34 cellular contexts compared by ENCODE assay signal in the genomic region with DNA sequence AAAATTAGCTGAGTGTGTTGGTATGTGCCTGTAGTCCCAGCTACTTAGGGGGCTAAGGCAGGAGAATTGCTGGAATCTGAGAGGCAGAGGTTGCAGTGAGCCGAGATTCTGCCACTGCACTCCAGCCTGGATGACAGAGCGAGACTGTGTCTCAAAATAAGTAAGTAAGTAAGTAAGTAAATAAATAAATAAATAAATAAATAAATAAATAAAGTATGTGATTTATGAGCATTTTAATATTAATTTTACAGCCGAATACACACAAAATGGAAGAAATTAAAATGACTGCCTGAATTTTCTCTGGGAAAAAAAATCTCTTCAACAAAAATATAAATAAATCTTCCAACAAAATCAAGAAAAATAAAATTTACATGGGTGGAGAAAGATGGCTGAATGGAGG.
A peak's percentile ranks its signal among the peaks of the same experiment; 100 is the strongest.
DNase-seq lines count a peak whose midpoint lies in the region; ATAC-seq, FAIRE-seq and TF ChIP-seq lines count a peak whose summit lies in the region.
"Had no signal": no experiment of that assay in that cellular context is flagged by ENCODE, and none has a peak within 500 bp of the region (broad histone marks: within the 10 kb centered on the region; RNA-seq: fewer than 3 reads in every experiment).

No MANE protein-coding gene starts in this region.

- H2AFZ ChIP-seq in neural progenitor cell (replicated peaks): peak overlapping the region; percentile 17

- no peak for TF ChIP-seq CTCF in A549 (IDR thresholded peaks at IDR 0.05)
- no peak for TF ChIP-seq CTCF in HEK293 (tag by site-specific recombination; IDR thresholded peaks at IDR 0.05)
- TF ChIP-seq CTCF in neural progenitor cell (IDR thresholded peaks at IDR 0.05): no peak

- H3K9ac ChIP-seq in neural progenitor cell: no peak overlapping the region
- H3K9ac ChIP-seq: BLaER1; BLaER1 treated with 17β-estradiol and CSF1 and Interleukin-3, amounts not matched to agents 10 nM and 100 nM had no signal

- H3K27ac ChIP-seq in A549 (no peak overlapping the region), HEK293 (ENCODE audit: extremely low read depth, low read depth, low read length) (no peak overlapping the region), neural progenitor cell (no peak overlapping the region)
- H3K27ac ChIP-seq: 22Rv1; BLaER1; BLaER1 treated with 17β-estradiol and CSF1 and Interleukin-3, amounts not matched to agents 10 nM and 100 nM; C4-2B had no signal

- H3K79me2 ChIP-seq in neural progenitor cell (ENCODE audit: low read depth): no peaks in the 10 kb centered on the region

- TF ChIP-seq EP300 in A549 (IDR thresholded peaks at IDR 0.05): no peak

- H3K36me3 Mint-ChIP-seq in neural progenitor cell: no peaks in the 10 kb centered on the region
- H3K36me3 Mint-ChIP-seq: CD14-positive monocyte; CD4-positive, alpha-beta memory T cell; CD4-positive, CD25-positive, alpha-beta regulatory T cell; CD8-positive, alpha-beta memory T cell; CD8-positive, alpha-beta T cell had no signal

- WGBS in A549 (ENCODE audit: missing lambda C conversion rate): 16% methylated on average over 3 of the region's 3 CpGs

- H3K9me3 ChIP-seq in A549 (peaks cover 4% of the 10 kb centered on the region; the same call in 1 of the 3 replicates), HEK293 (ENCODE audit: control insufficient read depth, insufficient read depth, low read depth, low read length) (no peaks in the 10 kb centered on the region), neural progenitor cell (ENCODE audit: low read depth) (peaks cover 6% of the 10 kb centered on the region)
- H3K9me3 ChIP-seq: BE2C; BLaER1; BLaER1 treated with 17β-estradiol and CSF1 and Interleukin-3, amounts not matched to agents 10 nM and 100 nM; Caco-2 had no signal

- H3K27me3 ChIP-seq in neural progenitor cell (no peaks in the 10 kb centered on the region), H7 (ENCODE audit: control insufficient read depth, insufficient read depth, low read length) (no peaks in the 10 kb centered on the region)
- H3K27me3 ChIP-seq: BE2C; BLaER1; BLaER1 treated with 17β-estradiol and CSF1 and Interleukin-3, amounts not matched to agents 10 nM and 100 nM had no signal

- TF ChIP-seq POLR2A in A549 (IDR thresholded peaks at IDR 0.05; ENCODE audit: low read length): no peak

- H3K4me3 Mint-ChIP-seq in neural progenitor cell: no peak overlapping the region
- H3K4me3 Mint-ChIP-seq: B cell; CD14-positive monocyte; CD4-positive, alpha-beta memory T cell; CD4-positive, alpha-beta T cell; CD4-positive, CD25-positive, alpha-beta regulatory T cell; CD8-positive, alpha-beta memory T cell; CD8-positive, alpha-beta T cell had no signal

- H3K27me3 Mint-ChIP-seq in neural progenitor cell (ENCODE audit: insufficient read depth, low read depth): peaks cover 2% of the 10 kb centered on the region
- H3K27me3 Mint-ChIP-seq: B cell; CD4-positive, alpha-beta memory T cell; CD4-positive, alpha-beta T cell; CD4-positive, CD25-positive, alpha-beta regulatory T cell; CD8-positive, alpha-beta memory T cell had no signal

- POLR2A ChIA-PET in A549 (lab: Yijun Ruan, JAX): no interaction called here
- POLR2A ChIA-PET in HEK293 (lab: Yijun Ruan, JAX): no interaction called here

- TF ChIP-seq RAD21 in A549 (conservative IDR thresholded peaks at IDR 0.05 in 1 of 2, IDR thresholded peaks at IDR 0.05 in 1 of 2): no peak

- no peak for DNase-seq in A549 (ENCODE audit: low read depth in 1 of 2, low spot score in 1 of 2)
- no peak for DNase-seq in neural progenitor cell (ENCODE audit: low spot score)
- DNase-seq in H7: no peak
- DNase-seq in hepatic stellate cell (ENCODE audit: low spot score): no peak
- DNase-seq: 8988T; ACHN; AML-193; BE2C; C1 segment of cervical spinal cord; Caco-2; Calu3; CD4-positive, alpha-beta memory T cell; CD4-positive, alpha-beta T cell; CD4-positive, CD25-positive, alpha-beta regulatory T cell; CD8-positive, alpha-beta memory T cell; CD8-positive, alpha-beta T cell; COR-L47; DMS 273 treated with DMSO at 0.1 percent for 48 hours; DMS153; DMS53; DMS79; DMS79 treated with DMSO at 0.1 percent for 48 hours; DND-41; EL had no signal

- no peaks in the 10 kb centered on the region for H3K4me1 Mint-ChIP-seq in neural progenitor cell
- H3K4me1 Mint-ChIP-seq: B cell; CD14-positive monocyte; CD4-positive, alpha-beta memory T cell; CD4-positive, CD25-positive, alpha-beta regulatory T cell; CD8-positive, alpha-beta memory T cell had no signal

- FAIRE-seq in A549 (lab: Jason Lieb, UNC): no peak
- FAIRE-seq: A204.1, D721Med had no signal

- H3F3A ChIP-seq in neural progenitor cell (ENCODE audit: low read depth): no peaks in the 10 kb centered on the region

- H3K36me3 ChIP-seq in HEK293 (ENCODE audit: control insufficient read depth in 2 of 2, insufficient read depth in 1 of 2, low read length in 2 of 2) (no peaks in the 10 kb centered on the region), neural progenitor cell (no peaks in the 10 kb centered on the region), H7 (replicated peaks; ENCODE audit: control insufficient read depth, insufficient read depth, low read length) (no peaks in the 10 kb centered on the region)
- H3K36me3 ChIP-seq: BE2C; BLaER1; BLaER1 treated with 17β-estradiol and CSF1 and Interleukin-3, amounts not matched to agents 10 nM and 100 nM had no signal

- H4K20me1 ChIP-seq in neural progenitor cell (ENCODE audit: low read depth): no peaks in the 10 kb centered on the region
- H4K20me1 ChIP-seq: BLaER1; BLaER1 treated with 17β-estradiol and CSF1 and Interleukin-3, amounts not matched to agents 10 nM and 100 nM had no signal

- no peak overlapping the region for H3K27ac Mint-ChIP-seq in neural progenitor cell
- H3K27ac Mint-ChIP-seq: B cell; CD14-positive monocyte; CD4-positive, alpha-beta memory T cell; CD4-positive, alpha-beta T cell; CD4-positive, CD25-positive, alpha-beta regulatory T cell; CD8-positive, alpha-beta memory T cell; CD8-positive, alpha-beta T cell had no signal

- H3K4me1 ChIP-seq in A549 (no peaks in the 10 kb centered on the region), HEK293 (ENCODE audit: control insufficient read depth, insufficient read depth, low read length) (no peaks in the 10 kb centered on the region), neural progenitor cell (no peaks in the 10 kb centered on the region)
- H3K4me1 ChIP-seq: BE2C; BLaER1; BLaER1 treated with 17β-estradiol and CSF1 and Interleukin-3, amounts not matched to agents 10 nM and 100 nM; Caco-2 had no signal

- CTCF ChIA-PET in A549 (lab: Yijun Ruan, JAX) (no interaction called here), HEK293 (lab: Yijun Ruan, JAX) (no interaction called here)

- ATAC-seq in A549: no peak
- ATAC-seq in HG03097 (IDR thresholded peaks at IDR 0.05; ENCODE audit: low FRiP score, unreplicated experiment): no peak
- ATAC-seq: CD8-positive, alpha-beta T cell had no signal

- H3K9me3 Mint-ChIP-seq in neural progenitor cell: peaks cover 2% of the 10 kb centered on the region

- no peak overlapping the region for H3K4me3 ChIP-seq in A549
- H3K4me3 ChIP-seq in HEK293 (ENCODE audit: low read depth, low read length): no peak overlapping the region
- no peak overlapping the region for H3K4me3 ChIP-seq in neural progenitor cell
- no peak overlapping the region for H3K4me3 ChIP-seq in H7 (ENCODE audit: insufficient read depth, low read depth, low read length)
- H3K4me3 ChIP-seq: BLaER1; BLaER1 treated with 17β-estradiol and CSF1 and Interleukin-3, amounts not matched to agents 10 nM and 100 nM had no signal

- no peak overlapping the region for H3K4me2 ChIP-seq in A549
- H3K4me2 ChIP-seq in neural progenitor cell: no peak overlapping the region
- H3K4me2 ChIP-seq: BLaER1; BLaER1 treated with 17β-estradiol and CSF1 and Interleukin-3, amounts not matched to agents 10 nM and 100 nM had no signal

TF ChIP-seq in A549, 52 proteins besides CTCF, POLR2A, EP300 and RAD21:
- TF ChIP-seq HEYL (CRISPR knock-in tag; IDR thresholded peaks at IDR 0.05) (no peak), ZC3H11A (IDR thresholded peaks at IDR 0.05) (peak; percentile 49)

TF ChIP-seq in HEK293, 187 proteins besides CTCF, POLR2A, EP300 and RAD21 (continues in another document):
- TF ChIP-seq ZNF394 (tag by site-specific recombination; IDR thresholded peaks at IDR 0.05; ENCODE audit: borderline replicate concordance) (peak; percentile 61; the same call in 1 of the 2 replicates), SP2 (tag by site-specific recombination; IDR thresholded peaks at IDR 0.05) (no peak), ZNF555 (tag by site-specific recombination; conservative IDR thresholded peaks at IDR 0.05) (peak; percentile 39), ZNF157 (tag by site-specific recombination; IDR thresholded peaks at IDR 0.05) (no peak), ZNF324 (tag by site-specific recombination; IDR thresholded peaks at IDR 0.05) (no peak), ZFHX2 (tag by site-specific recombination; conservative IDR thresholded peaks at IDR 0.05) (no peak), ZNF37A (tag by site-specific recombination; IDR thresholded peaks at IDR 0.05) (no peak)
- TF ChIP-seq, protein P1, sequence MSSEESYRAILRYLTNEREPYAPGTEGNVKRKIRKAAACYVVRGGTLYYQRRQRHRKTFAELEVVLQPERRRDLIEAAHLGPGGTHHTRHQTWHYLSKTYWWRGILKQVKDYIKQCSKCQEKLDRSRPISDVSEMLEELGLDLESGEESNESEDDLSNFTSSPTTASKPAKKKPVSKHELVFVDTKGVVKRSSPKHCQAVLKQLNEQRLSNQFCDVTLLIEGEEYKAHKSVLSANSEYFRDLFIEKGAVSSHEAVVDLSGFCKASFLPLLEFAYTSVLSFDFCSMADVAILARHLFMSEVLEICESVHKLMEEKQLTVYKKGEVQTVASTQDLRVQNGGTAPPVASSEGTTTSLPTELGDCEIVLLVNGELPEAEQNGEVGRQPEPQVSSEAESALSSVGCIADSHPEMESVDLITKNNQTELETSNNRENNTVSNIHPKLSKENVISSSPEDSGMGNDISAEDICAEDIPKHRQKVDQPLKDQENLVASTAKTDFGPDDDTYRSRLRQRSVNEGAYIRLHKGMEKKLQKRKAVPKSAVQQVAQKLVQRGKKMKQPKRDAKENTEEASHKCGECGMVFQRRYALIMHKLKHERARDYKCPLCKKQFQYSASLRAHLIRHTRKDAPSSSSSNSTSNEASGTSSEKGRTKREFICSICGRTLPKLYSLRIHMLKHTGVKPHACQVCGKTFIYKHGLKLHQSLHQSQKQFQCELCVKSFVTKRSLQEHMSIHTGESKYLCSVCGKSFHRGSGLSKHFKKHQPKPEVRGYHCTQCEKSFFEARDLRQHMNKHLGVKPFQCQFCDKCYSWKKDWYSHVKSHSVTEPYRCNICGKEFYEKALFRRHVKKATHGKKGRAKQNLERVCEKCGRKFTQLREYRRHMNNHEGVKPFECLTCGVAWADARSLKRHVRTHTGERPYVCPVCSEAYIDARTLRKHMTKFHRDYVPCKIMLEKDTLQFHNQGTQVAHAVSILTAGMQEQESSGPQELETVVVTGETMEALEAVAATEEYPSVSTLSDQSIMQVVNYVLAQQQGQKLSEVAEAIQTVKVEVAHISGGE (tag by site-specific recombination; conservative IDR thresholded peaks at IDR 0.05; ENCODE audit: low read depth): peak; percentile 45; the same call in 1 of the 2 replicates
